ENCODE assay signal across 11 cellular contexts in the genomic region with DNA sequence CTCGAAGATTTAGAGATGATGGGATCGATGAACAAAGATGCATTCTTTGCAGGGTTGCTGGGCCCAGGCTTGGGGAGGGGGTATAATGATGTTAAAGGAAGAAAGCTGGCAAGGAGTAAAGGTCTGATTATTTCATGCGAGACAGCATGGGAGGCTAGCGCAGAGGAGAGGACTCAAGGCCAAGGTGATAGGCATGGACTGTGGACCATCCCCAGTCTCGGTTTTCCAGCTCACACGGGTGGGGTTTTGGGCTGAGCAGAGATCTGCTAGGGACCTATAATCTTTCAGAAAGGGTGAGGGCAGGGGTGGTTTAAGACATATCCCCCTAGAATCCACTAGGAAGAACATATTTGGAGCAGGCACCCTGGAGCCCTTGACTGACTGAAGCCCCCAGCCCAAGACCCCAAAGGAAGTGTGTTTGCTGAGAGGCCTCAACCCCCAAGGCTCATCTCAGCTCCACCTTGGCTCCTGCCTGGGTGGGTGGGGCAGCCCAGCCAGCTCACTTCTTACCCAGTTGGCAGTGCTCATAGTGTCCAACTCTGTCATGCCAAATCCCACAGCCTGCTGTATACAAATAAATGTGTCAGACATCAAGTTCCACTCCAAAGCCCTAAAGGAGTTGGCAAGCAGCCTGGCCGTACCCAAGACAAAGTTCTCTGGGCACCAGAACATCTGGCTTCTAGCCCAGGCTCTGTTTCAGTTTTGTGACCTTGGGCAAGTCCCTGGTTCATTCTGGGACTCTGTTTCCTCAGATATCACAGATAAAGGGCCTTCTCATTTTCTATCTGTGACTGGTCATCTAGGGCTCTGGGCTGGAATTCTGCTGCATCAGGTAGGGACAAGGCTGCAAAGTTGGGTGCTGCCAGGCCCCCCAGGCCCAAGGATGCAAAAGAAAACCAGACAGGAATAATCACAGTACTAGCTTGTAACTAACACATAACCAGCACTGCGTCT. TPM values are rescaled to one million over a fixed set of nuclear protein-coding genes. Genes with fewer than 3 reads are reported as not detected.
DNase-seq lines count a peak whose midpoint lies in the region; ATAC-seq and TF ChIP-seq lines count a peak whose summit lies in the region.
"Had no signal": no experiment of that assay in that cellular context is flagged by ENCODE, and none has a peak within 500 bp of the region (broad histone marks: within the 10 kb centered on the region; RNA-seq: fewer than 3 reads in every experiment).

No MANE protein-coding gene starts in this region.

- no peaks in the 10 kb centered on the region for H3F3A ChIP-seq in SK-N-SH (replicated peaks; ENCODE audit: insufficient read depth)

- H3K4me3 ChIP-seq in SK-N-SH (ENCODE audit: low read depth in 2 of 2, low read length in 1 of 2) (no peak overlapping the region), epithelial cell of esophagus (ENCODE audit: low read length) (no peak overlapping the region), right lobe of liver (no peak overlapping the region)

- 0 out of 4 replicates have a peak, but pooled peaks of 1 of the 2 experiments have one; percentile 15 for TF ChIP-seq EP300 in SK-N-SH (IDR thresholded peaks at IDR 0.05; ENCODE audit: borderline replicate concordance in 1 of 2, low read depth in 1 of 2, low read length in 1 of 2)

- TF ChIP-seq RAD21 in SK-N-SH (IDR thresholded peaks at IDR 0.05; ENCODE audit: low read length): no peak

- H3K9me2 ChIP-seq in SK-N-SH: no peaks in the 10 kb centered on the region

- no peak overlapping the region for H3K27ac Mint-ChIP-seq in chondrocyte (ENCODE audit: unreplicated experiment)
- H3K27ac Mint-ChIP-seq: activated CD8-positive, alpha-beta T cell treated with anti-CD3 and anti-CD28 coated beads for 36 hours had no signal

- no peak for TF ChIP-seq CTCF in SK-N-SH (IDR thresholded peaks at IDR 0.05)
- no peak for TF ChIP-seq CTCF in epithelial cell of esophagus (IDR thresholded peaks at IDR 0.05; ENCODE audit: insufficient read depth, low read depth, low read length, missing control alignments)
- no peak for TF ChIP-seq CTCF in right lobe of liver (IDR thresholded peaks at IDR 0.05)
- TF ChIP-seq CTCF in chondrocyte (IDR thresholded peaks at IDR 0.05): no peak

- no peaks in the 10 kb centered on the region for H3K27me3 ChIP-seq in SK-N-SH (ENCODE audit: insufficient read depth)
- H3K27me3 ChIP-seq in right lobe of liver: no peaks in the 10 kb centered on the region

- H3K4me2 ChIP-seq in SK-N-SH: 0 out of 2 replicates have a peak overlapping the region, but pooled peaks have one; percentile 50

- H3K9ac ChIP-seq in SK-N-SH: no peak overlapping the region

- H3K36me3 ChIP-seq in SK-N-SH (replicated peaks in 1 of 2; ENCODE audit: control insufficient read depth in 1 of 2, insufficient read depth in 2 of 2, low read length in 1 of 2) (no peaks in the 10 kb centered on the region), right lobe of liver (no peaks in the 10 kb centered on the region)

- TF ChIP-seq POLR2A in right lobe of liver (IDR thresholded peaks at IDR 0.05): no peak

- intact Hi-C loops in right lobe of liver (cut with DNase I): no loop called here

- H3K27me3 Mint-ChIP-seq in chondrocyte (ENCODE audit: low read depth): no peaks in the 10 kb centered on the region

- CTCF ChIA-PET in SK-N-SH (lab: Yijun Ruan, JAX): interaction anchor here (0.9 to 4.3 kb wide), 4 partner anchors 21 to 108 kb away, joined by 3 to 22 read pairs (median 5); no protein-coding TSS in a partner anchor

- no peak overlapping the region for H2AFZ ChIP-seq in SK-N-SH (ENCODE audit: low read depth)

- H3K4me1 ChIP-seq in SK-N-SH (ENCODE audit: control insufficient read depth in 1 of 2, insufficient read depth in 2 of 2, low read depth in 1 of 2, low read length in 1 of 2): peaks cover 15 to 17% of the 10 kb centered on the region in 2 experiments; a peak in 2 of 4 replicates
- peaks cover 0 to 15% (median 6%) of the 10 kb centered on the region in 4 donors for H3K4me1 ChIP-seq in right lobe of liver

- ATAC-seq in SK-N-SH treated with all-trans-retinoic acid at 6 μM for 48 hours (no peak), right lobe of liver (peak; percentile 95 to 98 (median 98)), GM18517 (IDR thresholded peaks at IDR 0.05; ENCODE audit: unreplicated experiment) (no peak)
- ATAC-seq: activated CD8-positive, alpha-beta T cell treated with anti-CD3 and anti-CD28 coated beads for 36 hours had no signal

- H4K20me1 ChIP-seq in SK-N-SH (ENCODE audit: insufficient read depth): no peaks in the 10 kb centered on the region

- H3K4me3 Mint-ChIP-seq in chondrocyte (ENCODE audit: unreplicated experiment): no peak overlapping the region
- H3K4me3 Mint-ChIP-seq: activated CD8-positive, alpha-beta T cell treated with anti-CD3 and anti-CD28 coated beads for 36 hours had no signal

- H3K9me3 ChIP-seq in SK-N-SH: no peaks in the 10 kb centered on the region
- H3K9me3 ChIP-seq in right lobe of liver: no peaks in the 10 kb centered on the region

- POLR2A ChIA-PET in SK-N-SH (lab: Yijun Ruan, JAX): no interaction called here

- 77% methylated on average over 8 of the region's 8 CpGs for WGBS in SK-N-SH (ENCODE audit: low lambda C conversion rate)
- WGBS in right lobe of liver (ENCODE audit: insufficient coverage, low coverage, low lambda C conversion rate, missing lambda C conversion rate): 79% methylated on average over 4 of the region's 8 CpGs

- peaks cover 40% of the 10 kb centered on the region for H3K4me1 Mint-ChIP-seq in chondrocyte (ENCODE audit: low read depth)

- DNase-seq in SK-N-SH: no peak
- DNase-seq in epithelial cell of esophagus (ENCODE audit: low read depth): peak; percentile 88
- DNase-seq in right lobe of liver: peak; percentile 79 to 94 (median 89)
- DNase-seq in NCI-H146 treated with DMSO at 0.1 percent for 48 hours (lab: John Stamatoyannopoulos, UW; ENCODE audit: unreplicated experiment): no peak
- no peak for DNase-seq in activated naive CD4-positive, alpha-beta T cell (lab: John Stamatoyannopoulos, UW)
- no peak for DNase-seq in chondrocyte (ENCODE audit: low spot score)
- DNase-seq: activated CD8-positive, alpha-beta T cell treated with anti-CD3 and anti-CD28 coated beads for 36 hours; effector memory CD4-positive, alpha-beta T cell; GOT3 had no signal

- H3K79me2 ChIP-seq in SK-N-SH (ENCODE audit: insufficient read depth): no peaks in the 10 kb centered on the region

- H3K9me3 Mint-ChIP-seq in chondrocyte (ENCODE audit: low read depth): no peaks in the 10 kb centered on the region
- H3K9me3 Mint-ChIP-seq: activated CD8-positive, alpha-beta T cell treated with anti-CD3 and anti-CD28 coated beads for 36 hours had no signal

- no peak overlapping the region for H3K27ac ChIP-seq in SK-N-SH (ENCODE audit: low read depth in 2 of 2, low read length in 1 of 2)
- H3K27ac ChIP-seq in right lobe of liver: peak overlapping the region in 1 of 3 donors; percentile 9

- H3K36me3 Mint-ChIP-seq in chondrocyte (ENCODE audit: low read depth): no peaks in the 10 kb centered on the region

TF ChIP-seq in SK-N-SH, 30 proteins besides CTCF, POLR2A, EP300 and RAD21:
- TF ChIP-seq CHD2 (IDR thresholded peaks at IDR 0.05; ENCODE audit: low read length, partially characterized antibody) (peak; percentile 17), TCF12 (IDR thresholded peaks at IDR 0.05) (peak; percentile 39; the same call in 1 of the 2 replicates), JUND (IDR thresholded peaks at IDR 0.05) (no peak), NFIC (IDR thresholded peaks at IDR 0.05; ENCODE audit: borderline replicate concordance) (peak; percentile 68)
TF ChIP-seq in SK-N-SH: peak in this region for 3.

TF ChIP-seq in SK-N-SH treated with all-trans-retinoic acid at 6 μM for 48 hours, 23 proteins besides CTCF, POLR2A, EP300 and RAD21:
- TF ChIP-seq CSDC2 (CRISPR knock-in tag; IDR thresholded peaks at IDR 0.05) (no peak), ZNF8 (CRISPR knock-in tag; IDR thresholded peaks at IDR 0.05) (no peak), ARNTL (CRISPR knock-in tag; IDR thresholded peaks at IDR 0.05; ENCODE audit: borderline replicate concordance, low read depth) (no peak), GLIS3 (CRISPR knock-in tag; IDR thresholded peaks at IDR 0.05) (no peak), TOX (CRISPR knock-in tag; IDR thresholded peaks at IDR 0.05; ENCODE audit: borderline replicate concordance) (no peak), PPARA (CRISPR knock-in tag; IDR thresholded peaks at IDR 0.05; ENCODE audit: borderline replicate concordance) (no peak), CSRNP3 (CRISPR knock-in tag; IDR thresholded peaks at IDR 0.05) (no peak)
- TF ChIP-seq, protein P1, sequence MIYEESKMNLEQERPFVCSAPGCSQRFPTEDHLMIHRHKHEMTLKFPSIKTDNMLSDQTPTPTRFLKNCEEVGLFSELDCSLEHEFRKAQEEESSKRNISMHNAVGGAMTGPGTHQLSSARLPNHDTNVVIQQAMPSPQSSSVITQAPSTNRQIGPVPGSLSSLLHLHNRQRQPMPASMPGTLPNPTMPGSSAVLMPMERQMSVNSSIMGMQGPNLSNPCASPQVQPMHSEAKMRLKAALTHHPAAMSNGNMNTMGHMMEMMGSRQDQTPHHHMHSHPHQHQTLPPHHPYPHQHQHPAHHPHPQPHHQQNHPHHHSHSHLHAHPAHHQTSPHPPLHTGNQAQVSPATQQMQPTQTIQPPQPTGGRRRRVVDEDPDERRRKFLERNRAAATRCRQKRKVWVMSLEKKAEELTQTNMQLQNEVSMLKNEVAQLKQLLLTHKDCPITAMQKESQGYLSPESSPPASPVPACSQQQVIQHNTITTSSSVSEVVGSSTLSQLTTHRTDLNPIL (CRISPR knock-in tag; IDR thresholded peaks at IDR 0.05; ENCODE audit: low read depth): no peak

RNA-seq across cellular contexts. Expression of gene ACSBG1, which starts 17.8 kb away (rescaled TPM):
- under 0.01 and 0.02 TPM in 2 replicates for polyA plus RNA-seq in SK-N-SH (2012; rRNA removed)
- 0.01 and 0.04 TPM in 2 replicates for polyA plus RNA-seq in SK-N-SH (2012; cell fraction: cytosol; rRNA removed)
- 0.01 TPM in 1 of 2 replicates, not detected in the other for polyA plus RNA-seq in SK-N-SH (2012; cell fraction: nucleus; rRNA removed)
- total RNA-seq in right lobe of liver (not detected), chondrocyte (not detected in 3 replicates)

RNA-seq across cellular contexts. Expression of gene DNAJA4, which starts 47.8 kb away (rescaled TPM):
- polyA plus RNA-seq in SK-N-SH (2012; rRNA removed): 0.02 and 0.03 TPM in 2 replicates
- 0.03 and 0.07 TPM in 2 replicates for polyA plus RNA-seq in SK-N-SH (2012; cell fraction: cytosol; rRNA removed)
- polyA plus RNA-seq in SK-N-SH (2012; cell fraction: nucleus; rRNA removed): 0.14 and 0.15 TPM in 2 replicates
- total RNA-seq in right lobe of liver: 1 to 10 TPM in 4 of 6 experiments, under 1 TPM in 2; 0.73 to 3.4 (median 1.9) TPM
- total RNA-seq in chondrocyte: 0.26 to 0.27 TPM in 2 of 3 replicates, not detected in the other

Comparison
In these comparisons a context has a peak if more than half of its experiments do, and no peak if none do; other contexts are left out.
1. DNase-seq: peak in epithelial cell of esophagus (single experiment) and right lobe of liver (3 of 3); none in SK-N-SH (single experiment), NCI-H146 treated with DMSO at 0.1 percent for 48 hours (single experiment), activated naive CD4-positive, alpha-beta T cell (0 of 4) and chondrocyte (single experiment).
2. ATAC-seq: peak in right lobe of liver (4 of 4); none in SK-N-SH treated with all-trans-retinoic acid at 6 μM for 48 hours (single experiment) and GM18517 (single experiment).